In genomic region chr1:233033366-233033765, GRCh38 we compare ENCODE assay signal across 27 cellular contexts.
DNase-seq lines count a peak whose midpoint lies in the region; ATAC-seq and TF ChIP-seq lines count a peak whose summit lies in the region.
"Had no signal": no experiment of that assay in that cellular context is flagged by ENCODE, and none has a peak within 500 bp of the region (broad histone marks: within the 10 kb centered on the region; RNA-seq: fewer than 3 reads in every experiment).

No MANE protein-coding gene starts in this region.

- H3K9me3 Mint-ChIP-seq in chondrocyte (ENCODE audit: low read depth) = no peaks in the 10 kb centered on the region
- H3K9me3 Mint-ChIP-seq in activated T-helper 17 cell treated with anti-CD3 and anti-CD28 coated beads, Interleukin-2, amount 50 U/mL, for 72 hours = no peaks in the 10 kb centered on the region
- H3K9me3 Mint-ChIP-seq in activated naive CD4-positive, alpha-beta T cell treated with anti-CD3 and anti-CD28 coated beads, Interleukin-2, amount 10 ng/mL, durations not matched to agents 7 days and 5 days = no peaks in the 10 kb centered on the region
- H3K9me3 Mint-ChIP-seq: CD8-positive, alpha-beta T cell had no signal

- no peak overlapping the region for H4K8ac ChIP-seq in IMR-90 (ENCODE audit: low read depth in 2 of 2, low read length in 2 of 2)

- BruUV-seq in IMR-90 (replicated peaks; lab: Mats Ljungman, UMichigan) = no TSS peak

- H2AK9ac ChIP-seq in IMR-90 (replicated peaks; ENCODE audit: low read depth, low read length, poor library complexity) = no peak overlapping the region

- dilution Hi-C loops in IMR-90 (cut with HindIII; ENCODE audit: low sequenced_read_pairs, unreplicated experiment) = no loop called here

- H3K27ac ChIP-seq in IMR-90 (ENCODE audit: insufficient read depth, low read length) (no peak overlapping the region), osteoblast (ENCODE audit: low read depth, low read length) (no peak overlapping the region)
- H3K27ac ChIP-seq: esophagus squamous epithelium, hepatocyte, lower lobe of right lung, prostate gland, SJSA1, skin epidermis, uterus had no signal

- no peak overlapping the region for H2AFZ ChIP-seq in IMR-90 (replicated peaks; ENCODE audit: low read length, poor library complexity)
- H2AFZ ChIP-seq in osteoblast (ENCODE audit: low read length) = no peak overlapping the region
- H2AFZ ChIP-seq: hepatocyte had no signal

- H3K27ac Mint-ChIP-seq in chondrocyte (ENCODE audit: unreplicated experiment) = no peak overlapping the region
- H3K27ac Mint-ChIP-seq in activated T-helper 17 cell treated with anti-CD3 and anti-CD28 coated beads, Interleukin-2, amount 50 U/mL, for 72 hours = no peak overlapping the region
- no peak overlapping the region for H3K27ac Mint-ChIP-seq in activated naive CD4-positive, alpha-beta T cell treated with anti-CD3 and anti-CD28 coated beads, Interleukin-2, amount 10 ng/mL, durations not matched to agents 7 days and 5 days
- H3K27ac Mint-ChIP-seq: activated CD4-positive, alpha-beta T cell treated with anti-CD3 and anti-CD28 coated beads for 36 hours; CD8-positive, alpha-beta T cell; stimulated activated memory B cell treated with anti-CD40 and anti-IgM and Interleukin-4, amounts not matched to agents 10 μg/mL and 1 μg/mL and 100 μg/mL, for 72 hours had no signal

- CTCF ChIA-PET in IMR-90 (lab: Yijun Ruan, JAX) = no interaction called here
- CTCF ChIA-PET in activated naive CD4-positive, alpha-beta T cell treated with anti-CD3 and anti-CD28 coated beads, Interleukin-2, amount 10 ng/mL, durations not matched to agents 7 days and 5 days (lab: Charles Lee) = no interaction called here

- H3K27me3 Mint-ChIP-seq in chondrocyte (ENCODE audit: low read depth) = no peaks in the 10 kb centered on the region
- H3K27me3 Mint-ChIP-seq in activated T-helper 17 cell treated with anti-CD3 and anti-CD28 coated beads, Interleukin-2, amount 50 U/mL, for 72 hours = no peaks in the 10 kb centered on the region
- no peaks in the 10 kb centered on the region for H3K27me3 Mint-ChIP-seq in activated naive CD4-positive, alpha-beta T cell treated with anti-CD3 and anti-CD28 coated beads, Interleukin-2, amount 10 ng/mL, durations not matched to agents 7 days and 5 days
- H3K27me3 Mint-ChIP-seq: activated CD4-positive, alpha-beta T cell treated with anti-CD3 and anti-CD28 coated beads for 36 hours; stimulated activated memory B cell treated with anti-CD40 and anti-IgM and Interleukin-4, amounts not matched to agents 10 μg/mL and 1 μg/mL and 100 μg/mL, for 72 hours had no signal

- no peak overlapping the region for H3K18ac ChIP-seq in IMR-90 (ENCODE audit: low read depth, low read length)

- no peak overlapping the region for H3K4me3 Mint-ChIP-seq in chondrocyte (ENCODE audit: unreplicated experiment)
- H3K4me3 Mint-ChIP-seq in activated T-helper 17 cell treated with anti-CD3 and anti-CD28 coated beads, Interleukin-2, amount 50 U/mL, for 72 hours = no peak overlapping the region
- H3K4me3 Mint-ChIP-seq in activated naive CD4-positive, alpha-beta T cell treated with anti-CD3 and anti-CD28 coated beads, Interleukin-2, amount 10 ng/mL, durations not matched to agents 7 days and 5 days = no peak overlapping the region
- H3K4me3 Mint-ChIP-seq: activated CD4-positive, alpha-beta T cell treated with anti-CD3 and anti-CD28 coated beads for 36 hours; CD8-positive, alpha-beta T cell; stimulated activated memory B cell treated with anti-CD40 and anti-IgM and Interleukin-4, amounts not matched to agents 10 μg/mL and 1 μg/mL and 100 μg/mL, for 72 hours had no signal

- no peak overlapping the region for H3K4ac ChIP-seq in IMR-90 (ENCODE audit: low read depth, low read length)

- intact Hi-C loops in IMR-90 (cut with micrococcal nuclease) = no loop called here

- H3K36me3 ChIP-seq in IMR-90 (ENCODE audit: control insufficient read depth, insufficient read depth, low read length) (no peaks in the 10 kb centered on the region), osteoblast (ENCODE audit: insufficient read depth, low read length) (no peaks in the 10 kb centered on the region)
- H3K36me3 ChIP-seq: esophagus squamous epithelium, lower lobe of right lung, prostate gland, SJSA1, uterus had no signal

- H3K4me2 ChIP-seq in IMR-90 (ENCODE audit: low read depth, low read length) (no peak overlapping the region), osteoblast (ENCODE audit: insufficient read depth, low read length) (no peak overlapping the region)
- H3K4me2 ChIP-seq: hepatocyte had no signal

- H3K27me3 ChIP-seq in IMR-90 (ENCODE audit: control insufficient read depth, insufficient read depth, low read length) (no peaks in the 10 kb centered on the region), osteoblast (ENCODE audit: insufficient read depth, low read length) (no peaks in the 10 kb centered on the region)
- H3K27me3 ChIP-seq: esophagus squamous epithelium, hepatocyte, SJSA1, uterus had no signal

- H3K56ac ChIP-seq in IMR-90 (ENCODE audit: extremely low read depth, insufficient read depth, low read length) = no peak overlapping the region

- no peak for TF ChIP-seq POLR2A in IMR-90 (IDR thresholded peaks at IDR 0.05; ENCODE audit: low read depth, low read length)

- H2AK5ac ChIP-seq in IMR-90 (ENCODE audit: low read depth, low read length) = no peak overlapping the region

- no peak overlapping the region for H3K14ac ChIP-seq in IMR-90 (replicated peaks; ENCODE audit: low read depth, low read length)

- no peaks in the 10 kb centered on the region for H3K36me3 Mint-ChIP-seq in chondrocyte (ENCODE audit: low read depth)
- peaks cover 5% of the 10 kb centered on the region for H3K36me3 Mint-ChIP-seq in activated T-helper 17 cell treated with anti-CD3 and anti-CD28 coated beads, Interleukin-2, amount 50 U/mL, for 72 hours (ENCODE audit: low read depth)
- H3K36me3 Mint-ChIP-seq in activated naive CD4-positive, alpha-beta T cell treated with anti-CD3 and anti-CD28 coated beads, Interleukin-2, amount 10 ng/mL, durations not matched to agents 7 days and 5 days = no peaks in the 10 kb centered on the region

- DNase-seq in AG20443 (ENCODE audit: low spot score) = peak; percentile 68
- DNase-seq in IMR-90 = peak; percentile 57
- peak; percentile 84 for DNase-seq in fibroblast of gingiva (ENCODE audit: low read depth)
- peak; percentile 42 for DNase-seq in osteoblast (ENCODE audit: insufficient read length, low spot score, missing footprints)
- no peak for DNase-seq in chondrocyte (ENCODE audit: low spot score)
- DNase-seq in dedifferentiated amniotic fluid mesenchymal stem cell (ENCODE audit: extremely low spot score) = no peak
- DNase-seq in activated naive CD4-positive, alpha-beta T cell treated with anti-CD3 and anti-CD28 coated beads, Interleukin-2, amount 10 ng/mL, durations not matched to agents 7 days and 5 days = no peak
- DNase-seq: activated naive CD4-positive, alpha-beta T cell treated with anti-CD3 and anti-CD28 coated beads, Interleukin-2, amount 50 U/mL, for 16 hours; activated T-cell treated with anti-CD3 and anti-CD28 coated beads, Interleukin-2, amount 50 U/mL, for 48 hours; CD8-positive, alpha-beta T cell; DMS53; esophagus squamous epithelium; GF-D8; lower lobe of right lung; NCI-H1417; NCI-H524 treated with DMSO at 0.1 percent for 48 hours; stimulated activated CD4-positive, alpha-beta T cell treated with anti-CD3 and anti-CD28 coated beads, Interleukin-2, amount 100 ng/mL, for 24 hours; uterus had no signal

- no peak overlapping the region for H3K9ac ChIP-seq in IMR-90 (ENCODE audit: low read depth, low read length)

- TF ChIP-seq RAD21 in IMR-90 (IDR thresholded peaks at IDR 0.05; ENCODE audit: low read length) = no peak

- no peak overlapping the region for H2BK15ac ChIP-seq in IMR-90 (ENCODE audit: low read depth, low read length)

- H4K5ac ChIP-seq in IMR-90 (ENCODE audit: low read depth, low read length) = no peak overlapping the region

- TF ChIP-seq CTCF in IMR-90 (conservative IDR thresholded peaks at IDR 0.05; ENCODE audit: low read depth, low read length) (no peak), osteoblast (IDR thresholded peaks at IDR 0.05; ENCODE audit: extremely low read depth, low read depth, low read length) (no peak), chondrocyte (IDR thresholded peaks at IDR 0.05) (no peak)

- no peak overlapping the region for H2BK20ac ChIP-seq in IMR-90 (ENCODE audit: low read depth, low read length)

- no peaks in the 10 kb centered on the region for H3K9me1 ChIP-seq in IMR-90 (ENCODE audit: insufficient read depth, low read length)

- H3K9me3 ChIP-seq in IMR-90 (ENCODE audit: control insufficient read depth, insufficient read depth, low read length) = no peaks in the 10 kb centered on the region
- no peaks in the 10 kb centered on the region for H3K9me3 ChIP-seq in osteoblast (ENCODE audit: low read depth, low read length)
- H3K9me3 ChIP-seq: esophagus squamous epithelium, lower lobe of right lung, prostate gland, SJSA1, uterus had no signal

- ATAC-seq in IMR-90 (ENCODE audit: low read depth) = peak; percentile 21; the same call in 1 of the 2 replicates
- no peak for ATAC-seq in activated T-helper 17 cell treated with anti-CD3 and anti-CD28 coated beads, Interleukin-2, amount 50 U/mL, for 72 hours (replicated peaks)
- ATAC-seq: activated CD4-positive, alpha-beta T cell treated with anti-CD3 and anti-CD28 coated beads for 36 hours; CD8-positive, alpha-beta T cell; GM12878; lower lobe of right lung; Panc1; stimulated activated memory B cell treated with anti-CD40 and anti-IgM and Interleukin-4, amounts not matched to agents 10 μg/mL and 1 μg/mL and 100 μg/mL, for 72 hours had no signal

- POLR2A ChIA-PET in IMR-90 (lab: Charles Lee; ENCODE audit: unreplicated experiment) = no interaction called here

- no peak overlapping the region for H4K91ac ChIP-seq in IMR-90 (ENCODE audit: insufficient read depth, low read depth, low read length)

- no peak overlapping the region for H3K23ac ChIP-seq in IMR-90 (ENCODE audit: low read depth, low read length)

- no peaks in the 10 kb centered on the region for H3K79me2 ChIP-seq in osteoblast (ENCODE audit: insufficient read depth, low read length)
- H3K79me2 ChIP-seq: hepatocyte had no signal

- no peaks in the 10 kb centered on the region; the same call in 1 of the 2 replicates for H3K4me1 ChIP-seq in IMR-90 (ENCODE audit: control insufficient read depth, insufficient read depth, low read length)
- H3K4me1 ChIP-seq in osteoblast (ENCODE audit: insufficient read depth, low read length) = peaks cover 8% of the 10 kb centered on the region
- H3K4me1 ChIP-seq: esophagus squamous epithelium, lower lobe of right lung, prostate gland, SJSA1, uterus had no signal

- H3K4me1 Mint-ChIP-seq in chondrocyte (ENCODE audit: low read depth) = no peaks in the 10 kb centered on the region
- no peaks in the 10 kb centered on the region for H3K4me1 Mint-ChIP-seq in activated T-helper 17 cell treated with anti-CD3 and anti-CD28 coated beads, Interleukin-2, amount 50 U/mL, for 72 hours
- no peaks in the 10 kb centered on the region for H3K4me1 Mint-ChIP-seq in activated naive CD4-positive, alpha-beta T cell treated with anti-CD3 and anti-CD28 coated beads, Interleukin-2, amount 10 ng/mL, durations not matched to agents 7 days and 5 days
- H3K4me1 Mint-ChIP-seq: activated CD4-positive, alpha-beta T cell treated with anti-CD3 and anti-CD28 coated beads for 36 hours; stimulated activated memory B cell treated with anti-CD40 and anti-IgM and Interleukin-4, amounts not matched to agents 10 μg/mL and 1 μg/mL and 100 μg/mL, for 72 hours had no signal

- in situ Hi-C loops in IMR-90 (cut with MboI; ENCODE audit: low sequenced_read_pairs) = no loop called here

- no peak overlapping the region for H2BK120ac ChIP-seq in IMR-90 (ENCODE audit: low read depth, low read length)

- H2BK5ac ChIP-seq in IMR-90 (ENCODE audit: low read depth, low read length, poor library complexity, severe bottlenecking) = no peak overlapping the region

- H3K4me3 ChIP-seq in IMR-90 (ENCODE audit: insufficient read depth, low read depth, low read length) (no peak overlapping the region), osteoblast (ENCODE audit: insufficient read depth, low read length) (no peak overlapping the region)
- H3K4me3 ChIP-seq: esophagus squamous epithelium, GM12878, hepatocyte, lower lobe of right lung, prostate gland, SJSA1, skin epidermis, uterus had no signal

- WGBS in IMR-90 (ENCODE audit: extremely low coverage in 2 of 2, insufficient read length in 1 of 2), 2 experiments = no CpG with 5 or more reads among the region's 3 CpGs

- no peaks in the 10 kb centered on the region for H3K79me1 ChIP-seq in IMR-90 (ENCODE audit: low read depth in 1 of 2, low read length in 2 of 2)

- H4K20me1 ChIP-seq in IMR-90 (ENCODE audit: insufficient read depth, low read length) = no peaks in the 10 kb centered on the region
- no peaks in the 10 kb centered on the region for H4K20me1 ChIP-seq in osteoblast (ENCODE audit: insufficient read depth, low read length)

Comparison
In these comparisons a context has a peak if more than half of its experiments do, and no peak if none do; other contexts are left out.
1. DNase-seq: peak in AG20443 (single experiment), IMR-90 (single experiment), fibroblast of gingiva (single experiment) and osteoblast (single experiment); none in chondrocyte (single experiment), dedifferentiated amniotic fluid mesenchymal stem cell (single experiment) and activated naive CD4-positive, alpha-beta T cell treated with anti-CD3 and anti-CD28 coated beads, Interleukin-2, amount 10 ng/mL, durations not matched to agents 7 days and 5 days (single experiment).